ENCODE assay signal across 11 cellular contexts in the genomic region with DNA sequence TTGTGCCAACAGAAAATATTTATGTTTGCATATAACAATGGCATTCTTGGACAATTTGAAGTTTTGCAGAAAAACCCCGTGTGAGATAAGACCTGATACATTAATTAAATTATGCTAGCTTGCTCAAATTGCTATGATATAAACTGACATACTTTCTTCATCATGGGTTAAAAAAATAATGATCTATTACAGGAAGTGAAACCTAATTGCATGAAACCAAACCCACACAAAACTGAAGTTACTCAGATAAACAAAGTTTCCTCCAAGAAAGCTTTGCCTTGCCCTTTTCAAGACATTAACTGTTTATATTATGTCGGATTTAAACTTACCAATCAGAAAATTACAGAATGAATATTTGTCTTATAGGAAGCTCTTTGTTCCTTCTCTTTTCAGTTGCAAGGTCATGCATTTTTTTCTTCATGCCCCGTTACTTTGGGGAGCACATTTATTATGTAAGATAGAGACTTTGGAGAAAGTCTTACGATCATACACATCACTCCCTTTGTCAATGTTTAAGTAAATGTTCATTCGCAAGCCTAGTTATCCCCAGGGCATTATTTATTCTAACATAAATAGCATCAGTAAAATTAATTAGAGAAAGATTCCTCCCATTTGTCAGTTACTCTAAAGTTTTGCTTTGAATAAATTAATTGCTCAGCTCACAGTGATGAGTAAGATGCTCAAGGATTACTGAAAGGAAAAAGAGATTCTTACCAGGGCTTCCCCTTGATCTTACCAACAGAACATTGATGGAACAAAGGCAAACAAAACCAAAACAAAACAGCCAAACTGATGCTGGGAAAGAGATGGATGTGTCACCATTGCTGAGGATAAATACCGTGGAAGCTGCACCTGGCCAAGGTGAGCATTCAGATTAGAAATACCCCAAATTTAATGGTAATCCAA. TPM values are rescaled to one million over a fixed set of nuclear protein-coding genes. Genes with fewer than 3 reads are reported as not detected.
DNase-seq lines count a peak whose midpoint lies in the region; ATAC-seq and TF ChIP-seq lines count a peak whose summit lies in the region.
"Had no signal": no experiment of that assay in that cellular context is flagged by ENCODE, and none has a peak within 500 bp of the region (broad histone marks: within the 10 kb centered on the region; RNA-seq: fewer than 3 reads in every experiment).

No MANE protein-coding gene starts in this region.

- H3K4me3 ChIP-seq in SK-N-MC = 0 out of 2 replicates have a peak overlapping the region, but pooled peaks have one; percentile 16

- ATAC-seq in GM19438 (IDR thresholded peaks at IDR 0.05; ENCODE audit: low read depth, unreplicated experiment) (peak; percentile 76), HG03060 (IDR thresholded peaks at IDR 0.05; ENCODE audit: low read depth, unreplicated experiment) (peak; percentile 83)
- ATAC-seq: Panc1 had no signal

- H3K36me3 Mint-ChIP-seq in HFFc6 (ENCODE audit: low read depth) = peaks cover 21% of the 10 kb centered on the region

- H3K4me3 Mint-ChIP-seq in HFFc6 = no peak overlapping the region

- H3K27me3 Mint-ChIP-seq in HFFc6 (ENCODE audit: insufficient read depth) = peaks cover 8% of the 10 kb centered on the region; the same call in 1 of the 2 replicates

- H3K9ac ChIP-seq in SK-N-MC (ENCODE audit: insufficient read length) = no peak overlapping the region

- H3K27ac ChIP-seq in SK-N-MC = 0 out of 2 replicates have a peak overlapping the region, but pooled peaks have one; percentile 20

- H3K4me1 Mint-ChIP-seq in HFFc6 (ENCODE audit: low read depth) = peaks cover 17% of the 10 kb centered on the region

- H3K36me3 ChIP-seq in SK-N-MC (ENCODE audit: insufficient read depth, low read length) = no peaks in the 10 kb centered on the region

- H3K9me3 ChIP-seq in SK-N-MC (ENCODE audit: low read depth, low read length) = no peaks in the 10 kb centered on the region

- TF ChIP-seq CTCF in GM13977 (IDR thresholded peaks at IDR 0.05; ENCODE audit: extremely low read depth, insufficient read depth, missing control alignments) (no peak), HFFc6 (IDR thresholded peaks at IDR 0.05) (no peak)

- in situ Hi-C loops in GM13977 (cut with MboI; ENCODE audit: low pct_unique_long_range_greater_than_20kb, low sequenced_read_pairs, unreplicated experiment) = no loop called here

- H3K27ac Mint-ChIP-seq in HFFc6 = no peak overlapping the region

- DNase-seq in GM13977 (ENCODE audit: low spot score) = peak; percentile 10
- no peak for DNase-seq in SK-N-MC (ENCODE audit: low read depth, low spot score)
- no peak for DNase-seq in activated gamma-delta T cell treated with Interleukin-2 at 50 U/mL for 16 hours
- DNase-seq in HT-29 (ENCODE audit: low spot score) = no peak
- DNase-seq in HFFc6 = no peak
- no peak for DNase-seq in NCI-H128 (lab: John Stamatoyannopoulos, UW; ENCODE audit: unreplicated experiment)

- peaks cover 12% of the 10 kb centered on the region for H3K9me3 Mint-ChIP-seq in HFFc6

RNA-seq across cellular contexts. Expression of a gene that starts 14.7 kb away (rescaled TPM):
- total RNA-seq in HT-29 (2014; rRNA removed; shearing (Covaris generic)) = not detected in 2 replicates
- not detected for total RNA-seq in HFFc6 (2021; fragmentation: NEBNext Ultra II Directional; extraction: Animal tissue kit (Norgen Biotek cat#: 25700))
- total RNA-seq: endothelial cell of umbilical vein, liver had no signal
